14 cellular contexts compared by ENCODE assay signal in genomic region chr2:230868151-230868946, GRCh38. TPM values are rescaled to one million over a fixed set of nuclear protein-coding genes. Genes with fewer than 3 reads are reported as not detected.
DNase-seq lines count a peak whose midpoint lies in the region; ATAC-seq, FAIRE-seq and TF ChIP-seq lines count a peak whose summit lies in the region.
"Had no signal": no experiment of that assay in that cellular context is flagged by ENCODE, and none has a peak within 500 bp of the region (broad histone marks: within the 10 kb centered on the region; RNA-seq: fewer than 3 reads in every experiment).

No MANE protein-coding gene starts in this region.

- H3K79me2 ChIP-seq in H1 (ENCODE audit: control insufficient read depth in 1 of 2, insufficient read depth in 2 of 2, low read length in 2 of 2) (peaks cover 16 to 86% of the 10 kb centered on the region in 2 experiments), neural cell (replicated peaks; ENCODE audit: insufficient read depth, low read length) (peaks cover 70% of the 10 kb centered on the region)

- no peak overlapping the region for H2AFZ ChIP-seq in H1 (ENCODE audit: low read length)
- no peak overlapping the region for H2AFZ ChIP-seq in neural cell (ENCODE audit: low read depth, low read length)

- TF ChIP-seq RAD21 in H1 (IDR thresholded peaks at IDR 0.05 in 1 of 2, conservative IDR thresholded peaks at IDR 0.05 in 1 of 2; ENCODE audit: low read depth in 2 of 2, low read length in 2 of 2) (no peak), neural cell (conservative IDR thresholded peaks at IDR 0.05) (no peak)

- H3K56ac ChIP-seq in H1 (replicated peaks; ENCODE audit: insufficient read length, low read depth, low read length) = peak overlapping the region; percentile 88

- H4K91ac ChIP-seq in H1 (replicated peaks; ENCODE audit: insufficient read length, low read length) = peak overlapping the region; percentile 99

- H3K4ac ChIP-seq in H1 (replicated peaks; ENCODE audit: insufficient read length, low read depth, low read length) = peak overlapping the region; percentile 99

- H4K20me1 ChIP-seq in BLaER1 treated with 17β-estradiol and CSF1 and Interleukin-3, amounts not matched to agents 10 nM and 100 nM = peaks cover 28 to 75% (median 71%) of the 10 kb centered on the region in 11 experiments; a peak in 20 of 22 replicates
- H4K20me1 ChIP-seq in H1 (replicated peaks in 1 of 2; ENCODE audit: control insufficient read depth in 1 of 2, insufficient read depth in 2 of 2, low read length in 2 of 2) (peaks cover 2 to 18% of the 10 kb centered on the region in 2 experiments), neural cell (ENCODE audit: insufficient read depth) (no peaks in the 10 kb centered on the region)

- POLR2A ChIA-PET in H1 (lab: Charles Lee; ENCODE audit: partially characterized antibody) = interaction anchor here (0.6 to 6.6 kb wide), 14 partner anchors 9 to 760 kb away, joined by 3 to 50 read pairs (median 6); no protein-coding TSS in a partner anchor

- no peaks in the 10 kb centered on the region for H3K36me3 Mint-ChIP-seq in activated T-cell treated with anti-CD3 and anti-CD28 coated beads, Interleukin-2, amount 50 U/mL, for 24 hours (ENCODE audit: low read depth)

- H3K9ac ChIP-seq in BLaER1 treated with 17β-estradiol and CSF1 and Interleukin-3, amounts not matched to agents 10 nM and 100 nM = peak overlapping the region in 8 of 11 experiments; percentile 18 to 90 (median 76); a peak in 10 of 22 replicates
- H3K9ac ChIP-seq in HUES64 (ENCODE audit: low read depth, low read length) (peak overlapping the region; percentile 8), H1 (replicated peaks in 1 of 4; ENCODE audit: extremely low read depth in 1 of 4, low read depth in 3 of 4, low read length in 3 of 4) (peak overlapping the region in 3 of 4 experiments; percentile 43 to 53 (median 51); a peak in 5 of 7 replicates), neural cell (ENCODE audit: low read length) (peak overlapping the region; percentile 60)

- no peak overlapping the region for H3K4me3 Mint-ChIP-seq in activated T-cell treated with anti-CD3 and anti-CD28 coated beads, Interleukin-2, amount 50 U/mL, for 24 hours
- H3K4me3 Mint-ChIP-seq: T-helper 1 cell treated with Interleukin-12 subunit alpha and Interleukin-12 subunit beta and Interleukin-4 antibody, amounts not matched to agents 30 μg/mL and 1 μg/mL, for 36 hours had no signal

- peaks cover 8% of the 10 kb centered on the region for H3K27me3 Mint-ChIP-seq in activated T-cell treated with anti-CD3 and anti-CD28 coated beads, Interleukin-2, amount 50 U/mL, for 24 hours
- H3K27me3 Mint-ChIP-seq: CD8-positive, alpha-beta memory T cell had no signal

- ATAC-seq in HG02970 (IDR thresholded peaks at IDR 0.05; ENCODE audit: low FRiP score, unreplicated experiment) = no peak

- peak overlapping the region; percentile 97 for H3K18ac ChIP-seq in H1 (ENCODE audit: extremely low read depth, low read length)

- peaks cover 64% of the 10 kb centered on the region for H3K4me1 Mint-ChIP-seq in activated T-cell treated with anti-CD3 and anti-CD28 coated beads, Interleukin-2, amount 50 U/mL, for 24 hours (ENCODE audit: low read depth)

- peaks cover 20% of the 10 kb centered on the region for H3K23me2 ChIP-seq in H1 (ENCODE audit: low read depth, low read length)

- H3K27ac Mint-ChIP-seq in activated T-cell treated with anti-CD3 and anti-CD28 coated beads, Interleukin-2, amount 50 U/mL, for 24 hours = no peak overlapping the region
- H3K27ac Mint-ChIP-seq: T-helper 1 cell treated with Interleukin-12 subunit alpha and Interleukin-12 subunit beta and Interleukin-4 antibody, amounts not matched to agents 30 μg/mL and 1 μg/mL, for 36 hours had no signal

- peak overlapping the region; percentile 98 for H4K5ac ChIP-seq in H1 (ENCODE audit: insufficient read length, low read depth, low read length)

- DNase-seq in H1 (ENCODE audit: low read depth in 1 of 2, low spot score in 2 of 2) = peak in 1 of 2 experiments; percentile 72
- DNase-seq in dermis blood vessel endothelial cell = no peak
- DNase-seq in activated T-cell treated with anti-CD3 and anti-CD28 coated beads, Interleukin-2, amount 50 U/mL, for 24 hours = no peak
- no peak for DNase-seq in NCI-H146 treated with DMSO at 0.1 percent for 48 hours (lab: John Stamatoyannopoulos, UW; ENCODE audit: unreplicated experiment)
- DNase-seq: CD8-positive, alpha-beta memory T cell; NCI-H446 treated with DMSO at 0.1 percent for 48 hours had no signal

- peak in 1 of 2 experiments; percentile 40; a peak in 1 of 3 replicates for TF ChIP-seq POLR2A in H1 (IDR thresholded peaks at IDR 0.05; ENCODE audit: control extremely low read depth in 1 of 2, low read depth in 2 of 2, low read length in 2 of 2)

- no peak overlapping the region for H2BK15ac ChIP-seq in H1 (ENCODE audit: low read length)

- no peak for FAIRE-seq in H1 (lab: Jason Lieb, UNC)
- FAIRE-seq: GM12892 had no signal

- peak overlapping the region; percentile 88 for H2BK120ac ChIP-seq in H1 (replicated peaks; ENCODE audit: low read depth, low read length)

- TF ChIP-seq CTCF in H1 (IDR thresholded peaks at IDR 0.05; ENCODE audit: control extremely low read depth in 1 of 3, insufficient read depth in 1 of 3, low read depth in 1 of 3, low read length in 3 of 3) (no peak), neural cell (IDR thresholded peaks at IDR 0.05; ENCODE audit: poor library complexity, severe bottlenecking) (no peak)

- peak overlapping the region; percentile 100 for H2BK5ac ChIP-seq in H1 (ENCODE audit: low read depth, low read length)

- H3K4me1 ChIP-seq in BLaER1 treated with 17β-estradiol and CSF1 and Interleukin-3, amounts not matched to agents 10 nM and 100 nM = peaks cover 75 to 95% (median 87%) of the 10 kb centered on the region in 10 experiments
- H3K4me1 ChIP-seq in HUES64 (ENCODE audit: insufficient read depth, low read length) (peaks cover 63% of the 10 kb centered on the region), H1 (replicated peaks in 1 of 4; ENCODE audit: control insufficient read depth in 3 of 4, insufficient read depth in 4 of 4, low read length in 3 of 4) (peaks cover 17 to 68% (median 56%) of the 10 kb centered on the region in 4 experiments)

- H3K9me3 Mint-ChIP-seq in activated T-cell treated with anti-CD3 and anti-CD28 coated beads, Interleukin-2, amount 50 U/mL, for 24 hours = no peaks in the 10 kb centered on the region
- H3K9me3 Mint-ChIP-seq: CD8-positive, alpha-beta memory T cell; T-helper 1 cell treated with Interleukin-12 subunit alpha and Interleukin-12 subunit beta and Interleukin-4 antibody, amounts not matched to agents 30 μg/mL and 1 μg/mL, for 36 hours had no signal

- H3K23ac ChIP-seq in H1 (ENCODE audit: insufficient read length) = no peak overlapping the region

- H2AK5ac ChIP-seq in H1 (ENCODE audit: low read depth, low read length) = peak overlapping the region; percentile 99

- peaks cover 0 to 3% (median 0%) of the 10 kb centered on the region in 11 experiments; a peak in 5 of 22 replicates for H3K36me3 ChIP-seq in BLaER1 treated with 17β-estradiol and CSF1 and Interleukin-3, amounts not matched to agents 10 nM and 100 nM
- peaks cover 9% of the 10 kb centered on the region; the same call in 1 of the 2 replicates for H3K36me3 ChIP-seq in HUES64 (ENCODE audit: insufficient read depth, low read length)
- peaks cover 0 to 5% (median under 1%) of the 10 kb centered on the region in 4 experiments; a peak in 2 of 8 replicates for H3K36me3 ChIP-seq in H1 (ENCODE audit: control insufficient read depth in 2 of 4, insufficient read depth in 4 of 4, low read length in 3 of 4)
- H3K36me3 ChIP-seq in neural cell (ENCODE audit: insufficient read depth, low read length) = no peaks in the 10 kb centered on the region

- H4K8ac ChIP-seq in H1 (ENCODE audit: extremely low read depth, insufficient read depth, low read length) = peak overlapping the region; percentile 81

- H3K14ac ChIP-seq in H1 (ENCODE audit: insufficient read length) = peak overlapping the region; percentile 52

- TF ChIP-seq EP300 in H1 (IDR thresholded peaks at IDR 0.05; ENCODE audit: borderline replicate concordance in 1 of 2, low read depth in 2 of 2, low read length in 2 of 2) (no peak), neural cell (conservative IDR thresholded peaks at IDR 0.05; ENCODE audit: poor library complexity, severe bottlenecking) (no peak)

- peak overlapping the region; percentile 99 for H2BK12ac ChIP-seq in H1 (ENCODE audit: low read depth, low read length)

- no peaks in the 10 kb centered on the region for H3K27me3 ChIP-seq in BLaER1 treated with 17β-estradiol and CSF1 and Interleukin-3, amounts not matched to agents 10 nM and 100 nM
- H3K27me3 ChIP-seq in HUES64 (ENCODE audit: insufficient read depth, low read length) = no peaks in the 10 kb centered on the region
- no peaks in the 10 kb centered on the region; a peak in 1 of 7 replicates for H3K27me3 ChIP-seq in H1 (replicated peaks in 1 of 4; ENCODE audit: control insufficient read depth in 3 of 4, extremely low read depth in 1 of 4, insufficient read depth in 3 of 4, low read length in 3 of 4)
- H3K27me3 ChIP-seq in neural cell (ENCODE audit: insufficient read depth, low read depth, low read length) = no peaks in the 10 kb centered on the region

- H3K9me2 ChIP-seq in neural cell (ENCODE audit: insufficient read depth, low read length) = no peaks in the 10 kb centered on the region

- 12% methylated on average over 15 of the region's 15 CpGs for WGBS in HUES64
- 14% methylated on average over 13 of the region's 15 CpGs; no CpG with 5 or more reads in 1 of the 2 experiments for WGBS in H1 (ENCODE audit: extremely low coverage in 1 of 2, insufficient coverage in 1 of 2, insufficient read length in 1 of 2, insufficient replicate concordance in 2 of 2, low coverage in 1 of 2, low lambda C conversion rate in 2 of 2, missing lambda C conversion rate in 1 of 2), 2 experiments

- H2BK20ac ChIP-seq in H1 (ENCODE audit: low read length) = peak overlapping the region; percentile 94; the same call in 1 of the 2 replicates

- CTCF ChIA-PET in H1 (lab: Charles Lee; ENCODE audit: partially characterized antibody) = interaction anchor here (1.0 to 10.1 kb wide), 6 partner anchors 10 to 56 kb away, joined by 3 to 86 read pairs (median 8); no protein-coding TSS in a partner anchor

- H3K27ac ChIP-seq in BLaER1 treated with 17β-estradiol and CSF1 and Interleukin-3, amounts not matched to agents 10 nM and 100 nM = peak overlapping the region in 8 of 11 experiments; percentile 19 to 87 (median 79); a peak in 12 of 22 replicates
- H3K27ac ChIP-seq in HUES64 (ENCODE audit: low read depth, low read length) (peak overlapping the region; percentile 88), H1 (ENCODE audit: low read depth, low read length) (peak overlapping the region; percentile 75), neural cell (ENCODE audit: low read length) (peak overlapping the region; percentile 52)
- H3K27ac ChIP-seq: epithelial cell of prostate had no signal

- peaks cover 29% of the 10 kb centered on the region for H3K79me1 ChIP-seq in H1 (ENCODE audit: low read depth, low read length)

- peak overlapping the region; percentile 83 to 99 (median 97) for H3K4me2 ChIP-seq in BLaER1 treated with 17β-estradiol and CSF1 and Interleukin-3, amounts not matched to agents 10 nM and 100 nM
- peak overlapping the region; percentile 71 to 94 for H3K4me2 ChIP-seq in H1 (ENCODE audit: insufficient read depth in 1 of 2, low read depth in 2 of 2, low read length in 2 of 2)
- H3K4me2 ChIP-seq in neural cell (ENCODE audit: low read length) = peak overlapping the region; percentile 56

- no peak overlapping the region for H3K4me3 ChIP-seq in BLaER1 treated with 17β-estradiol and CSF1 and Interleukin-3, amounts not matched to agents 10 nM and 100 nM
- H3K4me3 ChIP-seq in HUES64 (ENCODE audit: low read length) = peak overlapping the region; percentile 42
- peak overlapping the region; percentile 21 to 53 (median 32); a peak in 6 of 8 replicates for H3K4me3 ChIP-seq in H1 (ENCODE audit: extremely low read depth in 1 of 4, insufficient read depth in 2 of 4, low read depth in 3 of 4, low read length in 4 of 4)
- H3K4me3 ChIP-seq in neural cell (ENCODE audit: low read length) = peak overlapping the region; percentile 55

- H3K9me3 ChIP-seq in BLaER1 treated with 17β-estradiol and CSF1 and Interleukin-3, amounts not matched to agents 10 nM and 100 nM (replicated peaks in 1 of 11) = no peaks in the 10 kb centered on the region
- H3K9me3 ChIP-seq in HUES64 (ENCODE audit: insufficient read depth, low read depth, low read length) = no peaks in the 10 kb centered on the region
- no peaks in the 10 kb centered on the region for H3K9me3 ChIP-seq in H1 (ENCODE audit: insufficient read depth in 2 of 2, low read depth in 1 of 2, low read length in 1 of 2)
- H3K9me3 ChIP-seq in neural cell (ENCODE audit: low read length) = no peaks in the 10 kb centered on the region

- no peaks in the 10 kb centered on the region for H3F3A ChIP-seq in neural cell (ENCODE audit: insufficient read depth, low read length, poor library complexity, severe bottlenecking)

RNA-seq across cellular contexts. Expression of gene ITM2C, which starts 3.6 kb away (rescaled TPM):
- 303 TPM for polyA plus RNA-seq in HUES64 (2013, experiment 1 of 2)
- polyA plus RNA-seq in HUES64 (2013, experiment 2 of 2) = 297 TPM
- 362 and 367 TPM in 2 replicates for total RNA-seq in H1 (2021; fragmentation: NEBNext Ultra II Directional; extraction: Animal tissue kit (Norgen Biotek cat#: 25700))
- polyA plus RNA-seq in H1 (2011; rRNA removed) (742 and 889 TPM in 2 replicates), neural cell (186 and 223 TPM in 2 replicates)
- polyA plus RNA-seq in H1 (2011; cell fraction: cytosol; rRNA removed) = 714 TPM
- polyA plus RNA-seq in H1 (2011; cell fraction: nucleus; rRNA removed) = 967 TPM
- polyA plus RNA-seq in H1 (2012, experiment 1 of 2) = 466 to 565 TPM (median 504 TPM) in 4 replicates
- polyA plus RNA-seq in H1 (2012, experiment 2 of 2) = 396 TPM
- 442 TPM for polyA plus RNA-seq in H1 (2013, experiment 1 of 2)
- 531 TPM for polyA plus RNA-seq in H1 (2013, experiment 2 of 2)
- polyA minus RNA-seq in H1 (2011; rRNA and poly(A)+ RNA removed) = 807 and 840 TPM in 2 replicates
- polyA minus RNA-seq in H1 (2011; cell fraction: cytosol; rRNA and poly(A)+ RNA removed) = 239 TPM
- 131 TPM for polyA minus RNA-seq in H1 (2011; cell fraction: nucleus; rRNA and poly(A)+ RNA removed)
- 120 and 122 TPM in 2 replicates for polyA minus RNA-seq in neural cell
- total RNA-seq in dermis blood vessel endothelial cell = 38.7 and 69.9 TPM in 2 replicates

RNA-seq across cellular contexts. Expression of gene GPR55, which starts 56.7 kb away (rescaled TPM):
- 0.30 TPM for polyA plus RNA-seq in HUES64 (2013, experiment 1 of 2)
- polyA plus RNA-seq in HUES64 (2013, experiment 2 of 2) = 0.44 TPM
- total RNA-seq in H1 (2021; fragmentation: NEBNext Ultra II Directional; extraction: Animal tissue kit (Norgen Biotek cat#: 25700)) = not detected in 2 replicates
- polyA plus RNA-seq in H1 (2011; rRNA removed) = not detected in 2 replicates
- polyA plus RNA-seq in H1 (2011; cell fraction: cytosol; rRNA removed) = not detected
- polyA plus RNA-seq in H1 (2011; cell fraction: nucleus; rRNA removed) = not detected
- not detected in 4 replicates for polyA plus RNA-seq in H1 (2012, experiment 1 of 2)
- polyA plus RNA-seq in H1 (2012, experiment 2 of 2) = not detected
- polyA plus RNA-seq in H1 (2013, experiment 1 of 2) = not detected
- polyA plus RNA-seq in H1 (2013, experiment 2 of 2) = not detected
- not detected in 2 replicates for polyA minus RNA-seq in H1 (2011; rRNA and poly(A)+ RNA removed)
- not detected for polyA minus RNA-seq in H1 (2011; cell fraction: cytosol; rRNA and poly(A)+ RNA removed)
- polyA minus RNA-seq in H1 (2011; cell fraction: nucleus; rRNA and poly(A)+ RNA removed) = not detected
- polyA plus RNA-seq in neural cell = not detected in 2 replicates
- not detected in 2 replicates for polyA minus RNA-seq in neural cell
- not detected in 2 replicates for total RNA-seq in dermis blood vessel endothelial cell
- total RNA-seq: kidney epithelial cell had no signal

Comparison
In these comparisons a context has a peak if more than half of its experiments do, and no peak if none do; other contexts are left out.
1. H3K4me3 ChIP-seq: peak in HUES64 (single experiment), H1 (4 of 4) and neural cell (single experiment); none in BLaER1 treated with 17β-estradiol and CSF1 and Interleukin-3, amounts not matched to agents 10 nM and 100 nM (0 of 10).
2. H3K9ac ChIP-seq: peak in every context shown above with its lines; median percentile 76 in BLaER1 treated with 17β-estradiol and CSF1 and Interleukin-3, amounts not matched to agents 10 nM and 100 nM; 60 in neural cell; 51 in H1; 8 in HUES64.
3. Peak in every context shown above with its lines, with median percentiles within 50 percentile points of each other: H3K27ac ChIP-seq and H3K4me2 ChIP-seq.